ENCODE assay signal across 8 cellular contexts in genomic region chr7:140674899-140675701, GRCh38.
DNase-seq lines count a peak whose midpoint lies in the region; ATAC-seq and TF ChIP-seq lines count a peak whose summit lies in the region.

No MANE protein-coding gene starts in this region.

- DNase-seq in NCI-H1092 treated with DMSO at 0.1 percent for 48 hours (lab: John Stamatoyannopoulos, UW) (peak; percentile 15), NCI-H1092 (lab: John Stamatoyannopoulos, UW) (no peak), HEK293T (ENCODE audit: extremely low spot score) (peak; percentile 65), globus pallidus (ENCODE audit: low spot score) (peak; percentile 83), putamen (ENCODE audit: low spot score) (peak; percentile 62)
- no peak for DNase-seq in activated CD4-positive, CD25-positive, alpha-beta regulatory T cell (lab: John Stamatoyannopoulos, UW)

- CTCF ChIA-PET in HEK293T (lab: Yijun Ruan, JAX) = interaction anchor here (0.6 to 2.8 kb wide), 17 partner anchors 8 to 930 kb away, joined by 3 to 11 read pairs (median 3); partner anchors contain the start of gene SLC37A3

- ATAC-seq in GM21786 (IDR thresholded peaks at IDR 0.05; ENCODE audit: unreplicated experiment) = no peak

- POLR2A ChIA-PET in HEK293T (lab: Yijun Ruan, JAX) = interaction anchor here (1.0 to 3.4 kb wide), 6 partner anchors 11 to 397 kb away, joined by 3 to 22 read pairs (median 5); partner anchors contain the start of genes MRPS33 and NDUFB2

- peak; percentile 78 for TF ChIP-seq CTCF in VCaP (conservative IDR thresholded peaks at IDR 0.05)

- peak overlapping the region; percentile 99 for H3K27ac ChIP-seq in VCaP

TF ChIP-seq in HEK293T, 16 proteins besides CTCF, POLR2A, EP300 and RAD21:
- no peak for TF ChIP-seq FOXM1 (IDR thresholded peaks at IDR 0.05; ENCODE audit: borderline replicate concordance)
- TF ChIP-seq HDGF (IDR thresholded peaks at IDR 0.05; ENCODE audit: borderline replicate concordance) = no peak
- no peak for TF ChIP-seq NFRKB (IDR thresholded peaks at IDR 0.05)
- no peak for TF ChIP-seq SUZ12 (IDR thresholded peaks at IDR 0.05)
- no peak for TF ChIP-seq L3MBTL2 (conservative IDR thresholded peaks at IDR 0.05)
- no peak for TF ChIP-seq SP1 (IDR thresholded peaks at IDR 0.05)
- TF ChIP-seq BHLHE40 (IDR thresholded peaks at IDR 0.05; ENCODE audit: borderline replicate concordance) = no peak
- no peak for TF ChIP-seq FOXK2 (IDR thresholded peaks at IDR 0.05)
- no peak for TF ChIP-seq ELF4 (IDR thresholded peaks at IDR 0.05)

Comparison
In these comparisons a context has a peak if more than half of its experiments do, and no peak if none do; other contexts are left out.
1. DNase-seq: peak in NCI-H1092 treated with DMSO at 0.1 percent for 48 hours (single experiment), HEK293T (single experiment), globus pallidus (single experiment) and putamen (single experiment); none in NCI-H1092 (single experiment) and activated CD4-positive, CD25-positive, alpha-beta regulatory T cell (0 of 4).